Comparison of ENCODE assay signal across 18 cellular contexts in genomic region chr9:68418259-68418845, GRCh38.
"Had no signal": no experiment of that assay in that cellular context is flagged by ENCODE, and none has a peak within 500 bp of the region (broad histone marks: within the 10 kb centered on the region; RNA-seq: fewer than 3 reads in every experiment).

No MANE protein-coding gene starts in this region.

- H3K36me3 Mint-ChIP-seq: activated naive CD8-positive, alpha-beta T cell treated with anti-CD3 and anti-CD28 coated beads, Interleukin-2, amount 10 ng/mL, durations not matched to agents 7 days and 5 days; brain; natural killer cell; T-cell had no signal

- H3K4me3 ChIP-seq: mucosa of descending colon, right lobe of liver, testis, upper lobe of right lung had no signal

- H3K4me1 ChIP-seq: right lobe of liver, testis, upper lobe of right lung had no signal

- H3K27ac ChIP-seq: right lobe of liver, testis, upper lobe of right lung had no signal

- H3K27me3 Mint-ChIP-seq: activated naive CD8-positive, alpha-beta T cell treated with anti-CD3 and anti-CD28 coated beads, Interleukin-2, amount 10 ng/mL, durations not matched to agents 7 days and 5 days had no signal

- H3K9me3 Mint-ChIP-seq: activated naive CD8-positive, alpha-beta T cell treated with anti-CD3 and anti-CD28 coated beads, Interleukin-2, amount 10 ng/mL, durations not matched to agents 7 days and 5 days; brain; natural killer cell had no signal

- H3K4me1 Mint-ChIP-seq: activated naive CD8-positive, alpha-beta T cell treated with anti-CD3 and anti-CD28 coated beads, Interleukin-2, amount 10 ng/mL, durations not matched to agents 7 days and 5 days; T-cell had no signal

- ATAC-seq: activated CD4-positive, CD25-positive, alpha-beta regulatory T cell treated with anti-CD3 and anti-CD28 coated beads, Interleukin-2, amount 50 U/mL, for 24 hours; left lobe of liver; mucosa of descending colon; natural killer cell; right lobe of liver; T-cell; upper lobe of right lung had no signal

- H3K27ac Mint-ChIP-seq: activated naive CD8-positive, alpha-beta T cell treated with anti-CD3 and anti-CD28 coated beads, Interleukin-2, amount 10 ng/mL, durations not matched to agents 7 days and 5 days; brain; natural killer cell; stimulated activated naive CD8-positive, alpha-beta T cell treated with anti-CD3 and anti-CD28 coated beads, Interleukin-15, Interleukin-2, amounts not matched to agents 100 ng/mL and 50 ng/mL, for 24 hours; T-cell had no signal

- H3K36me3 ChIP-seq: right lobe of liver, upper lobe of right lung had no signal

- H3K4me3 Mint-ChIP-seq: activated naive CD8-positive, alpha-beta T cell treated with anti-CD3 and anti-CD28 coated beads, Interleukin-2, amount 10 ng/mL, durations not matched to agents 7 days and 5 days; brain; natural killer cell; stimulated activated naive CD8-positive, alpha-beta T cell treated with anti-CD3 and anti-CD28 coated beads, Interleukin-15, Interleukin-2, amounts not matched to agents 100 ng/mL and 50 ng/mL, for 24 hours; T-cell had no signal

- H3K9me3 ChIP-seq: mucosa of descending colon, right lobe of liver, testis, upper lobe of right lung had no signal

- H3K27me3 ChIP-seq: right lobe of liver, testis, upper lobe of right lung had no signal

- DNase-seq: activated CD4-positive, alpha-beta T cell treated with anti-CD3 and anti-CD28 coated beads, Interleukin-2, amount 50 U/mL, for 1 hour; activated CD8-positive, alpha-beta memory T cell treated with anti-CD3 and anti-CD28 coated beads for 24 hours; activated naive CD8-positive, alpha-beta T cell treated with anti-CD3 and anti-CD28 coated beads, Interleukin-2, amount 10 ng/mL, durations not matched to agents 7 days and 5 days; cerebellar nuclear complex; effector CD8-positive, alpha-beta T cell; foreskin melanocyte; mucosa of descending colon; natural killer cell; nucleus accumbens; right lobe of liver; T-cell; T1000; testis; upper lobe of right lung had no signal
